In genomic region chr21:26148071-26148470, GRCh38 we compare ENCODE assay signal across 12 cellular contexts. TPM values are rescaled to one million over a fixed set of nuclear protein-coding genes. Genes with fewer than 3 reads are reported as not detected.
DNase-seq lines count a peak whose midpoint lies in the region; ATAC-seq, FAIRE-seq and TF ChIP-seq lines count a peak whose summit lies in the region.
"Had no signal": no experiment of that assay in that cellular context is flagged by ENCODE, and none has a peak within 500 bp of the region (broad histone marks: within the 10 kb centered on the region; RNA-seq: fewer than 3 reads in every experiment).

No MANE protein-coding gene starts in this region.

- no peak overlapping the region for H3K4me3 Mint-ChIP-seq in MCF 10A (ENCODE audit: unreplicated experiment)
- no peak overlapping the region for H3K4me3 Mint-ChIP-seq in activated CD8-positive, alpha-beta T cell treated with anti-CD3 and anti-CD28 coated beads, Interleukin-2, amount 10 ng/mL, durations not matched to agents 7 days and 5 days
- H3K4me3 Mint-ChIP-seq: B cell, memory B cell had no signal

- H3K27ac Mint-ChIP-seq in MCF 10A (ENCODE audit: low read depth, unreplicated experiment), result peak overlapping the region; percentile 91
- H3K27ac Mint-ChIP-seq in activated CD8-positive, alpha-beta T cell treated with anti-CD3 and anti-CD28 coated beads, Interleukin-2, amount 10 ng/mL, durations not matched to agents 7 days and 5 days, result no peak overlapping the region
- H3K27ac Mint-ChIP-seq: B cell, memory B cell had no signal

- TF ChIP-seq CTCF in MCF 10A (IDR thresholded peaks at IDR 0.05; ENCODE audit: unreplicated experiment) (no peak), mammary epithelial cell (conservative IDR thresholded peaks at IDR 0.05 in 1 of 2, IDR thresholded peaks at IDR 0.05 in 1 of 2; ENCODE audit: extremely low read depth in 1 of 2, insufficient read depth in 1 of 2, low read depth in 1 of 2, low read length in 2 of 2) (no peak), keratinocyte (optimal IDR thresholded peaks at IDR 0.05 in 1 of 3, IDR thresholded peaks at IDR 0.05 in 1 of 3, conservative IDR thresholded peaks at IDR 0.05 in 1 of 3; ENCODE audit: extremely low read depth in 1 of 3, insufficient read depth in 2 of 3, low read length in 3 of 3) (no peak)

- H3K9me3 Mint-ChIP-seq in MCF 10A (ENCODE audit: unreplicated experiment), result no peaks in the 10 kb centered on the region
- no peaks in the 10 kb centered on the region for H3K9me3 Mint-ChIP-seq in activated CD8-positive, alpha-beta T cell treated with anti-CD3 and anti-CD28 coated beads, Interleukin-2, amount 10 ng/mL, durations not matched to agents 7 days and 5 days (ENCODE audit: insufficient read depth)
- H3K9me3 Mint-ChIP-seq: memory B cell had no signal

- POLR2A ChIA-PET in MCF 10A (lab: Yijun Ruan, JAX), result interaction anchor here (0.6 to 2.8 kb wide), 5 partner anchors 8 to 509 kb away, joined by 3 to 12 read pairs (median 3); no protein-coding TSS in a partner anchor
- POLR2A ChIA-PET in activated CD8-positive, alpha-beta T cell treated with anti-CD3 and anti-CD28 coated beads, Interleukin-2, amount 10 ng/mL, durations not matched to agents 7 days and 5 days (lab: Charles Lee), result no interaction called here

- H3K36me3 Mint-ChIP-seq in MCF 10A (ENCODE audit: insufficient read depth, unreplicated experiment), result peaks cover 20% of the 10 kb centered on the region
- H3K36me3 Mint-ChIP-seq in activated CD8-positive, alpha-beta T cell treated with anti-CD3 and anti-CD28 coated beads, Interleukin-2, amount 10 ng/mL, durations not matched to agents 7 days and 5 days (ENCODE audit: low read depth), result no peaks in the 10 kb centered on the region

- H3K4me3 ChIP-seq in mammary epithelial cell (replicated peaks in 1 of 3; ENCODE audit: insufficient read depth in 1 of 3, low read depth in 2 of 3, low read length in 3 of 3), result no peak overlapping the region
- no peak overlapping the region for H3K4me3 ChIP-seq in keratinocyte (ENCODE audit: control insufficient read depth in 2 of 3, extremely low read depth in 1 of 3, insufficient read depth in 2 of 3, low read depth in 1 of 3, low read length in 3 of 3)
- no peak overlapping the region for H3K4me3 ChIP-seq in aorta (ENCODE audit: low read length in 2 of 2)

- DNase-seq in MCF 10A (ENCODE audit: unreplicated experiment) (no peak), mammary epithelial cell (no peak), T47D (ENCODE audit: low read depth in 1 of 2, low spot score in 1 of 2) (peak; percentile 27 to 67), keratinocyte (ENCODE audit: low read depth, low spot score) (no peak), aorta (no peak), cortex of kidney (lab: John Stamatoyannopoulos, UW) (no peak), NAMALWA (ENCODE audit: low spot score) (no peak)
- no peak for DNase-seq in activated CD8-positive, alpha-beta T cell treated with anti-CD3 and anti-CD28 coated beads, Interleukin-2, amount 10 ng/mL, durations not matched to agents 7 days and 5 days
- DNase-seq: activated CD4-positive, alpha-beta T cell treated with anti-CD3 and anti-CD28 coated beads for 4 hours; NCI-H2227 treated with DMSO at 0.1 percent for 48 hours had no signal

- H3K9ac ChIP-seq in mammary epithelial cell (ENCODE audit: insufficient read depth, low read length), result no peak overlapping the region
- peak overlapping the region; percentile 4 for H3K9ac ChIP-seq in keratinocyte (ENCODE audit: control insufficient read depth, extremely low read depth, insufficient read depth, low read length)

- H2AFZ ChIP-seq in mammary epithelial cell (ENCODE audit: low read depth, low read length), result no peak overlapping the region
- H2AFZ ChIP-seq in keratinocyte (ENCODE audit: control insufficient read depth, low read length), result no peak overlapping the region

- no peaks in the 10 kb centered on the region for H3K9me1 ChIP-seq in keratinocyte (ENCODE audit: control insufficient read depth, extremely low read depth, insufficient read depth, low read length)

- in situ Hi-C loops in mammary epithelial cell (cut with MboI; ENCODE audit: low sequenced_read_pairs in 2 of 2) (no loop called here), T47D (cut with HindIII; ENCODE audit: low pct_unique_long_range_greater_than_20kb, low sequenced_read_pairs) (no loop called here)

- no peak overlapping the region for H3K4me2 ChIP-seq in mammary epithelial cell (ENCODE audit: insufficient read depth, low read depth, low read length)
- no peak overlapping the region for H3K4me2 ChIP-seq in keratinocyte (ENCODE audit: control insufficient read depth, extremely low read depth, insufficient read depth, low read depth, low read length)

- intact Hi-C loops in MCF 10A (cut with micrococcal nuclease), result no loop called here
- intact Hi-C loops in mammary epithelial cell (cut with micrococcal nuclease), result no loop called here
- intact Hi-C loops in aorta (cut with DNase I), result no loop called here

- peaks cover 13% of the 10 kb centered on the region for H3K4me1 Mint-ChIP-seq in MCF 10A (ENCODE audit: insufficient read depth, unreplicated experiment)
- H3K4me1 Mint-ChIP-seq in activated CD8-positive, alpha-beta T cell treated with anti-CD3 and anti-CD28 coated beads, Interleukin-2, amount 10 ng/mL, durations not matched to agents 7 days and 5 days (ENCODE audit: low read depth), result peaks cover 14% of the 10 kb centered on the region
- H3K4me1 Mint-ChIP-seq: memory B cell had no signal

- H3K4me1 ChIP-seq in mammary epithelial cell (ENCODE audit: insufficient read depth, low read length) (peaks cover 19% of the 10 kb centered on the region), keratinocyte (ENCODE audit: control insufficient read depth, extremely low read depth, insufficient read depth, low read length) (peaks cover 15% of the 10 kb centered on the region), aorta (ENCODE audit: control insufficient read depth in 1 of 2, insufficient read depth in 2 of 2, low read length in 2 of 2) (peaks cover 2 to 4% of the 10 kb centered on the region in 2 donors)

- dilution Hi-C loops in mammary epithelial cell (cut with HindIII; ENCODE audit: low sequenced_read_pairs), result no loop called here
- dilution Hi-C loops in keratinocyte (cut with MboI; ENCODE audit: extremely low pct_ligation_motif_present, low sequenced_read_pairs), result no loop called here

- H3K27ac ChIP-seq in mammary epithelial cell (ENCODE audit: insufficient read depth, low read depth, low read length) (no peak overlapping the region), keratinocyte (ENCODE audit: control insufficient read depth, insufficient read depth, low read length) (peak overlapping the region; percentile 71), aorta (ENCODE audit: low read depth in 1 of 2, low read length in 2 of 2) (peak overlapping the region; percentile 78 to 82)

- H3K79me2 ChIP-seq in mammary epithelial cell (ENCODE audit: insufficient read depth, low read length) (peaks cover 98% of the 10 kb centered on the region), keratinocyte (ENCODE audit: control insufficient read depth, insufficient read depth, low read length) (peaks cover 96% of the 10 kb centered on the region)

- no peaks in the 10 kb centered on the region for H3K27me3 ChIP-seq in mammary epithelial cell (ENCODE audit: insufficient read depth, low read length)
- H3K27me3 ChIP-seq in keratinocyte (ENCODE audit: control insufficient read depth, extremely low read depth, insufficient read depth, low read length), result no peaks in the 10 kb centered on the region
- H3K27me3 ChIP-seq in aorta (ENCODE audit: control insufficient read depth in 1 of 2, insufficient read depth in 2 of 2, low read length in 1 of 2), result no peaks in the 10 kb centered on the region

- peak; percentile 60 for ATAC-seq in aorta (ENCODE audit: low FRiP score)
- ATAC-seq in activated CD8-positive, alpha-beta T cell treated with anti-CD3 and anti-CD28 coated beads, Interleukin-2, amount 10 ng/mL, durations not matched to agents 7 days and 5 days, result no peak

- FAIRE-seq in keratinocyte (lab: Jason Lieb, UNC), result no peak

- 33% methylated on average over 2 of the region's 2 CpGs for WGBS in mammary epithelial cell (ENCODE audit: low coverage, missing lambda C conversion rate)
- WGBS in aorta, 2 donors, result 0 to 8% methylated on average over 2 of the region's 2 CpGs

- no peaks in the 10 kb centered on the region for H3K27me3 Mint-ChIP-seq in MCF 10A (ENCODE audit: insufficient read depth, unreplicated experiment)
- no peaks in the 10 kb centered on the region for H3K27me3 Mint-ChIP-seq in activated CD8-positive, alpha-beta T cell treated with anti-CD3 and anti-CD28 coated beads, Interleukin-2, amount 10 ng/mL, durations not matched to agents 7 days and 5 days (ENCODE audit: low read depth)
- H3K27me3 Mint-ChIP-seq: B cell, memory B cell had no signal

- BruUV-seq in MCF 10A (replicated peaks; lab: Mats Ljungman, UMichigan), result no TSS peak
- no TSS peak for BruUV-seq in mammary epithelial cell (replicated peaks; lab: Mats Ljungman, UMichigan)

- CTCF ChIA-PET in MCF 10A (lab: Yijun Ruan, JAX), result interaction anchor here (0.5 to 0.8 kb wide), 2 partner anchors 254 to 268 kb away, joined by 3 read pairs; no protein-coding TSS in a partner anchor
- CTCF ChIA-PET in mammary epithelial cell (lab: Charles Lee; ENCODE audit: low non-redundant PET), result no interaction called here
- CTCF ChIA-PET in activated CD8-positive, alpha-beta T cell treated with anti-CD3 and anti-CD28 coated beads, Interleukin-2, amount 10 ng/mL, durations not matched to agents 7 days and 5 days (lab: Charles Lee), result no interaction called here

- H3K9me3 ChIP-seq in mammary epithelial cell (replicated peaks; ENCODE audit: insufficient read depth, low read length) (no peaks in the 10 kb centered on the region), keratinocyte (ENCODE audit: control insufficient read depth, low read depth, low read length) (no peaks in the 10 kb centered on the region), aorta (ENCODE audit: control insufficient read depth, low read length) (no peaks in the 10 kb centered on the region)

- H4K20me1 ChIP-seq in mammary epithelial cell (ENCODE audit: insufficient read depth, low read length) (peaks cover 18% of the 10 kb centered on the region), keratinocyte (ENCODE audit: control insufficient read depth, extremely low read depth, insufficient read depth, low read length) (peaks cover 18% of the 10 kb centered on the region)

- H3K36me3 ChIP-seq in mammary epithelial cell (ENCODE audit: insufficient read depth, low read length) (peaks cover 10% of the 10 kb centered on the region), keratinocyte (ENCODE audit: control insufficient read depth in 2 of 2, extremely low read depth in 1 of 2, insufficient read depth in 2 of 2, low read length in 2 of 2) (peaks cover 10 to 27% of the 10 kb centered on the region in 2 experiments), aorta (ENCODE audit: control insufficient read depth in 1 of 2, insufficient read depth in 2 of 2, low read length in 1 of 2) (peaks cover 0 to 1% of the 10 kb centered on the region in 2 donors)

RNA-seq across cellular contexts. Expression of gene APP, which starts 22.5 kb away (rescaled TPM):
- 459 and 472 TPM in 2 replicates for total RNA-seq in MCF 10A (2022)
- 1,000 to 10,000 TPM; 1,070 to 1,289 TPM for total RNA-seq in mammary epithelial cell
- polyA plus RNA-seq in mammary epithelial cell, result 1,292 TPM
- 830 TPM for polyA minus RNA-seq in mammary epithelial cell
- 1,015 to 1,448 TPM (median 1,185 TPM) in 3 replicates for polyA plus RNA-seq in keratinocyte
- polyA plus RNA-seq in keratinocyte (2011; ENCODE audit: low read depth), result 1,793 TPM
- polyA plus RNA-seq in keratinocyte (2011; cell fraction: cytosol; rRNA removed), result 533 and 538 TPM in 2 replicates
- polyA plus RNA-seq in keratinocyte (2011; cell fraction: nucleus; rRNA removed), result 3,620 and 3,834 TPM in 2 replicates
- polyA plus RNA-seq in keratinocyte (2012; ENCODE audit: low replicate concordance), result 892 and 931 TPM in 2 replicates
- 975 to 1,428 TPM (median 1,262 TPM) in 3 replicates for polyA minus RNA-seq in keratinocyte
- 644 TPM for polyA minus RNA-seq in keratinocyte (2011; cell fraction: cytosol; rRNA and poly(A)+ RNA removed)
- polyA minus RNA-seq in keratinocyte (2011; cell fraction: nucleus; rRNA and poly(A)+ RNA removed), result 2,331 and 3,661 TPM in 2 replicates
- total RNA-seq in aorta, result 100 to 1,000 TPM; 507 to 581 TPM
- polyA plus RNA-seq in aorta, result 100 to 1,000 TPM; 149 to 235 TPM
- 10 to 100 TPM; 14.5 to 14.9 TPM for total RNA-seq in activated CD8-positive, alpha-beta T cell treated with anti-CD3 and anti-CD28 coated beads, Interleukin-2, amount 10 ng/mL, durations not matched to agents 7 days and 5 days

Comparison
In these comparisons a context has a peak if more than half of its experiments do, and no peak if none do; other contexts are left out.
1. DNase-seq: peak in T47D (2 of 2); none in MCF 10A (single experiment), mammary epithelial cell (single experiment), keratinocyte (single experiment), aorta (0 of 2), cortex of kidney (single experiment), NAMALWA (single experiment) and activated CD8-positive, alpha-beta T cell treated with anti-CD3 and anti-CD28 coated beads, Interleukin-2, amount 10 ng/mL, durations not matched to agents 7 days and 5 days (single experiment).
2. RNA of gene APP, which starts 22.5 kb away (total RNA-seq): 1,070 to 1,289 TPM in mammary epithelial cell, 507 to 581 TPM in aorta and 459 to 472 TPM in MCF 10A; 14.5 to 14.9 TPM in activated CD8-positive, alpha-beta T cell treated with anti-CD3 and anti-CD28 coated beads, Interleukin-2, amount 10 ng/mL, durations not matched to agents 7 days and 5 days; every median in the first group is over 10 times any median in the second.